ENCODE assay signal across 13 cellular contexts in the genomic region with DNA sequence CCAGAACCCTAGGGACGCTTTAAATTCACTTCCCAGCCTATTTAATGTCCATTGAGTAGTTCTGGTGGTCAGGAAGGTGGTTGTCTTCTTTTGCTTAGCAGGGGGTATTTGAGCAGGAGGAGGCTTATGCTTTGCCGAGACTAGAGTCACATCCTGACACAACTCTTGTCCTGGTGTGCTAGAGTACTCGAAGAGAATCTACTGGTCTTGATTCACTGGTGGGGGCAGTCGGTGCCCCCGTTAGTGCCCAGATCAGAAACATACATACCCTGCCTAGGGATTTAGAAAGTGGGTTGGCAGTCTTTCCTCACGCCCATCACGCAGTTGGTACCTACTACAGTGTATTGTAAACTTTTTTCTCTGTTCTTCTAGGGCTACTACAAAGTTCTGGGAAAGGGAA. TPM values are rescaled to one million over a fixed set of nuclear protein-coding genes. Genes with fewer than 3 reads are reported as not detected.
A peak's percentile ranks its signal among the peaks of the same experiment; 100 is the strongest.
DNase-seq lines count a peak whose midpoint lies in the region; ATAC-seq, FAIRE-seq and TF ChIP-seq lines count a peak whose summit lies in the region.
"Had no signal": no experiment of that assay in that cellular context is flagged by ENCODE, and none has a peak within 500 bp of the region (broad histone marks: within the 10 kb centered on the region; RNA-seq: fewer than 3 reads in every experiment).

No MANE protein-coding gene starts in this region.

- no peak overlapping the region for H2BK5ac ChIP-seq in H1 (ENCODE audit: low read depth, low read length)

- H3K27me3 ChIP-seq in PC-9 (ENCODE audit: insufficient read depth, low read depth) (no peaks in the 10 kb centered on the region), H1 (replicated peaks in 1 of 4; ENCODE audit: control insufficient read depth in 3 of 4, extremely low read depth in 1 of 4, insufficient read depth in 3 of 4, low read length in 3 of 4) (no peaks in the 10 kb centered on the region), smooth muscle cell (ENCODE audit: low read depth) (no peaks in the 10 kb centered on the region), left ventricle myocardium inferior (ENCODE audit: low read depth) (no peaks in the 10 kb centered on the region)

- TF ChIP-seq RAD21 in H1 (IDR thresholded peaks at IDR 0.05 in 1 of 2, conservative IDR thresholded peaks at IDR 0.05 in 1 of 2; ENCODE audit: low read depth in 2 of 2, low read length in 2 of 2), result no peak

- WGBS in H1 (ENCODE audit: extremely low coverage in 1 of 2, insufficient coverage in 1 of 2, insufficient read length in 1 of 2, insufficient replicate concordance in 2 of 2, low coverage in 1 of 2, low lambda C conversion rate in 2 of 2, missing lambda C conversion rate in 1 of 2), 2 experiments, result 94% methylated on average over 7 of the region's 7 CpGs; no CpG with 5 or more reads in 1 of the 2 experiments
- 84% methylated on average over 7 of the region's 7 CpGs for WGBS in smooth muscle cell (ENCODE audit: low lambda C conversion rate)

- no peak for FAIRE-seq in H1 (lab: Jason Lieb, UNC)
- FAIRE-seq: GM18507 had no signal

- peak; percentile 14 to 56; a peak in 2 of 3 replicates for TF ChIP-seq POLR2A in H1 (IDR thresholded peaks at IDR 0.05; ENCODE audit: control extremely low read depth in 1 of 2, low read depth in 2 of 2, low read length in 2 of 2)

- peak overlapping the region; percentile 89 for H3K27ac ChIP-seq in PC-9
- 0 out of 2 replicates have a peak overlapping the region, but pooled peaks have one; percentile 7 for H3K27ac ChIP-seq in H1 (ENCODE audit: low read depth, low read length)
- peak overlapping the region; percentile 88 for H3K27ac ChIP-seq in smooth muscle cell (ENCODE audit: low read depth)
- no peak overlapping the region for H3K27ac ChIP-seq in left ventricle myocardium inferior (replicated peaks)

- H3K79me2 ChIP-seq in PC-9 (ENCODE audit: low read depth) (peaks cover 56% of the 10 kb centered on the region), H1 (ENCODE audit: control insufficient read depth in 1 of 2, insufficient read depth in 2 of 2, low read length in 2 of 2) (peaks cover 8 to 40% of the 10 kb centered on the region in 2 experiments), smooth muscle cell (ENCODE audit: low read depth) (peaks cover 25% of the 10 kb centered on the region)

- H3K18ac ChIP-seq in H1 (ENCODE audit: extremely low read depth, low read length), result no peak overlapping the region

- H2BK12ac ChIP-seq in H1 (ENCODE audit: low read depth, low read length), result no peak overlapping the region

- BruUV-seq in PC-9 (replicated peaks; lab: Mats Ljungman, UMichigan), result no TSS peak

- POLR2A ChIA-PET in PC-9 (lab: Charles Lee; ENCODE audit: unreplicated experiment), result no interaction called here
- POLR2A ChIA-PET in H1 (lab: Charles Lee; ENCODE audit: partially characterized antibody), result interaction anchor here (0.7 to 10.7 kb wide), 17 partner anchors 9 to 479 kb away, joined by 3 to 248 read pairs (median 4); a partner anchor contains a TSS

- no peaks in the 10 kb centered on the region for H3K27me3 Mint-ChIP-seq in activated T-cell treated with anti-CD3 and anti-CD28 coated beads, Interleukin-2, amount 50 U/mL, for 72 hours (ENCODE audit: low read depth)

- H3K9ac ChIP-seq in H1 (replicated peaks in 1 of 4; ENCODE audit: extremely low read depth in 1 of 4, low read depth in 3 of 4, low read length in 3 of 4) (no peak overlapping the region), smooth muscle cell (ENCODE audit: low read depth) (no peak overlapping the region)

- TF ChIP-seq EP300 in H1 (IDR thresholded peaks at IDR 0.05; ENCODE audit: borderline replicate concordance in 1 of 2, low read depth in 2 of 2, low read length in 2 of 2), result no peak

- H2BK120ac ChIP-seq in H1 (replicated peaks; ENCODE audit: low read depth, low read length), result no peak overlapping the region

- no peak for DNase-seq in activated T-cell treated with anti-CD3 and anti-CD28 coated beads, Interleukin-2, amount 50 U/mL, for 72 hours
- no peak for DNase-seq in activated T-cell treated with anti-CD3 and anti-CD28 coated beads, Interleukin-2, amount 50 U/mL, for 48 hours
- DNase-seq in PC-9, result no peak
- DNase-seq in H1 (ENCODE audit: low read depth in 1 of 2, low spot score in 2 of 2), result no peak
- DNase-seq in smooth muscle cell (lab: John Stamatoyannopoulos, UW; ENCODE audit: unreplicated experiment), result no peak
- no peak for DNase-seq in left ventricle myocardium inferior
- DNase-seq: effector memory CD4-positive, alpha-beta T cell; GOT3; NCI-H2081 treated with DMSO at 0.1 percent for 48 hours; SIG-M5 had no signal

- H4K91ac ChIP-seq in H1 (replicated peaks; ENCODE audit: insufficient read length, low read length), result no peak overlapping the region

- H3K4ac ChIP-seq in H1 (replicated peaks; ENCODE audit: insufficient read length, low read depth, low read length), result no peak overlapping the region

- H3K36me3 ChIP-seq in PC-9 (ENCODE audit: low read depth), result peaks cover 41% of the 10 kb centered on the region
- H3K36me3 ChIP-seq in H1 (ENCODE audit: control insufficient read depth in 2 of 4, insufficient read depth in 4 of 4, low read length in 3 of 4), result peaks cover 17 to 46% (median 33%) of the 10 kb centered on the region in 4 experiments
- H3K36me3 ChIP-seq in smooth muscle cell (ENCODE audit: low read depth), result no peaks in the 10 kb centered on the region
- H3K36me3 ChIP-seq in left ventricle myocardium inferior, result peaks cover 38% of the 10 kb centered on the region

- no peak overlapping the region for H4K8ac ChIP-seq in H1 (ENCODE audit: extremely low read depth, insufficient read depth, low read length)

- H3K23me2 ChIP-seq in H1 (ENCODE audit: low read depth, low read length), result peaks cover 14% of the 10 kb centered on the region

- intact Hi-C loops in PC-9 (cut with micrococcal nuclease; ENCODE audit: unreplicated experiment), result no loop called here
- intact Hi-C loops in left ventricle myocardium inferior (cut with micrococcal nuclease), result loop anchor here (5.0 kb wide), 2 partner anchors 127 to 277 kb away; a partner anchor contains a TSS

- no peak overlapping the region for H2BK15ac ChIP-seq in H1 (ENCODE audit: low read length)

- peak overlapping the region; percentile 89 to 94 for H3K4me3 Mint-ChIP-seq in activated T-cell treated with anti-CD3 and anti-CD28 coated beads, Interleukin-2, amount 50 U/mL, for 72 hours

- H3K9me3 ChIP-seq in PC-9 (ENCODE audit: insufficient read depth, low read depth) (no peaks in the 10 kb centered on the region), H1 (ENCODE audit: insufficient read depth in 2 of 2, low read depth in 1 of 2, low read length in 1 of 2) (no peaks in the 10 kb centered on the region), smooth muscle cell (replicated peaks; ENCODE audit: low read depth) (no peaks in the 10 kb centered on the region), left ventricle myocardium inferior (replicated peaks) (no peaks in the 10 kb centered on the region)

- H3F3A ChIP-seq in PC-9 (ENCODE audit: insufficient read depth, low read depth) (peaks cover 50% of the 10 kb centered on the region), smooth muscle cell (ENCODE audit: low read depth) (peaks cover 54% of the 10 kb centered on the region)

- H2AK5ac ChIP-seq in H1 (ENCODE audit: low read depth, low read length), result no peak overlapping the region

- H3K27ac Mint-ChIP-seq in activated T-cell treated with anti-CD3 and anti-CD28 coated beads, Interleukin-2, amount 50 U/mL, for 72 hours, result peak overlapping the region; percentile 96

- peaks cover 45% of the 10 kb centered on the region for H3K4me1 ChIP-seq in PC-9 (replicated peaks; ENCODE audit: insufficient read depth)
- H3K4me1 ChIP-seq in H1 (replicated peaks in 1 of 4; ENCODE audit: control insufficient read depth in 3 of 4, insufficient read depth in 4 of 4, low read length in 3 of 4), result peaks cover 0 to 15% (median 8%) of the 10 kb centered on the region in 4 experiments; a peak in 4 of 7 replicates
- peaks cover 41% of the 10 kb centered on the region for H3K4me1 ChIP-seq in smooth muscle cell (ENCODE audit: low read depth)
- peaks cover 60% of the 10 kb centered on the region for H3K4me1 ChIP-seq in left ventricle myocardium inferior

- H3K9me3 Mint-ChIP-seq in activated T-cell treated with anti-CD3 and anti-CD28 coated beads, Interleukin-2, amount 50 U/mL, for 72 hours, result peaks cover 0 to 4% of the 10 kb centered on the region in 2 donors

- H3K36me3 Mint-ChIP-seq in activated T-cell treated with anti-CD3 and anti-CD28 coated beads, Interleukin-2, amount 50 U/mL, for 72 hours (ENCODE audit: insufficient read depth in 2 of 2), result peaks cover 23 to 47% of the 10 kb centered on the region in 2 donors

- H3K56ac ChIP-seq in H1 (replicated peaks; ENCODE audit: insufficient read length, low read depth, low read length), result no peak overlapping the region

- H4K20me1 ChIP-seq in PC-9 (ENCODE audit: insufficient read depth) (peaks cover 15% of the 10 kb centered on the region), H1 (replicated peaks in 1 of 2; ENCODE audit: control insufficient read depth in 1 of 2, insufficient read depth in 2 of 2, low read length in 2 of 2) (peaks cover 0 to 14% of the 10 kb centered on the region in 2 experiments), smooth muscle cell (ENCODE audit: low read depth) (peaks cover 37% of the 10 kb centered on the region)

- no peak overlapping the region for H3K14ac ChIP-seq in H1 (ENCODE audit: insufficient read length)

- peaks cover 88% of the 10 kb centered on the region for H3K4me1 Mint-ChIP-seq in activated T-cell treated with anti-CD3 and anti-CD28 coated beads, Interleukin-2, amount 50 U/mL, for 72 hours (ENCODE audit: low read depth)

- 0 out of 2 replicates have a peak, but pooled peaks cover 4% of the 10 kb centered on the region for H3K79me1 ChIP-seq in H1 (ENCODE audit: low read depth, low read length)

- no peak overlapping the region for H2BK20ac ChIP-seq in H1 (ENCODE audit: low read length)

- peak overlapping the region; percentile 99; the same call in 1 of the 2 replicates for H3K4me3 ChIP-seq in PC-9
- H3K4me3 ChIP-seq in H1 (ENCODE audit: extremely low read depth in 1 of 4, insufficient read depth in 2 of 4, low read depth in 3 of 4, low read length in 4 of 4), result peak overlapping the region in 1 of 4 experiments; percentile 97; a peak in 2 of 8 replicates
- H3K4me3 ChIP-seq in smooth muscle cell, result no peak overlapping the region
- H3K4me3 ChIP-seq in left ventricle myocardium inferior, result no peak overlapping the region

- TF ChIP-seq CTCF in PC-9 (conservative IDR thresholded peaks at IDR 0.05) (no peak), H1 (IDR thresholded peaks at IDR 0.05; ENCODE audit: control extremely low read depth in 1 of 3, insufficient read depth in 1 of 3, low read depth in 1 of 3, low read length in 3 of 3) (no peak), smooth muscle cell (IDR thresholded peaks at IDR 0.05; ENCODE audit: borderline replicate concordance, insufficient read depth, poor library complexity, severe bottlenecking) (no peak), left ventricle myocardium inferior (IDR thresholded peaks at IDR 0.05; ENCODE audit: borderline replicate concordance) (no peak)

- H2AFZ ChIP-seq in PC-9 (no peak overlapping the region), H1 (ENCODE audit: low read length) (no peak overlapping the region), smooth muscle cell (ENCODE audit: low read depth) (no peak overlapping the region)

- ATAC-seq in activated T-cell treated with anti-CD3 and anti-CD28 coated beads, Interleukin-2, amount 50 U/mL, for 72 hours (replicated peaks in 1 of 2), result no peak
- ATAC-seq in HG02798 (IDR thresholded peaks at IDR 0.05; ENCODE audit: poor library complexity, unreplicated experiment) (no peak), GM18861 (IDR thresholded peaks at IDR 0.05; ENCODE audit: unreplicated experiment) (no peak)

- CTCF ChIA-PET in PC-9 (lab: Charles Lee), result no interaction called here
- CTCF ChIA-PET in H1 (lab: Charles Lee; ENCODE audit: partially characterized antibody), result no interaction called here

- no peaks in the 10 kb centered on the region for H3K9me2 ChIP-seq in PC-9 (ENCODE audit: insufficient read depth)

- peak overlapping the region; percentile 98 for H3K4me2 ChIP-seq in PC-9
- H3K4me2 ChIP-seq in H1 (ENCODE audit: insufficient read depth in 1 of 2, low read depth in 2 of 2, low read length in 2 of 2), result peak overlapping the region in 1 of 2 experiments; percentile 99; a peak in 2 of 4 replicates
- peak overlapping the region; percentile 96 for H3K4me2 ChIP-seq in smooth muscle cell

- no peak overlapping the region for H3K23ac ChIP-seq in H1 (ENCODE audit: insufficient read length)

- no peak overlapping the region for H4K5ac ChIP-seq in H1 (ENCODE audit: insufficient read length, low read depth, low read length)

RNA-seq across cellular contexts. Expression of a gene that starts 2.7 kb away (rescaled TPM):
- total RNA-seq in activated T-cell treated with anti-CD3 and anti-CD28 coated beads, Interleukin-2, amount 50 U/mL, for 72 hours, result 1,000 to 10,000 TPM; 1,081 to 1,146 TPM
- total RNA-seq in PC-9 (2021), result 548 and 560 TPM in 2 replicates
- 1,756 and 1,761 TPM in 2 replicates for total RNA-seq in H1 (2021; fragmentation: NEBNext Ultra II Directional; extraction: Animal tissue kit (Norgen Biotek cat#: 25700))
- 1,777 and 1,837 TPM in 2 replicates for polyA plus RNA-seq in H1 (2011; rRNA removed)
- 2,449 TPM for polyA plus RNA-seq in H1 (2011; cell fraction: cytosol; rRNA removed)
- 879 TPM for polyA plus RNA-seq in H1 (2011; cell fraction: nucleus; rRNA removed)
- polyA plus RNA-seq in H1 (2012, experiment 1 of 2), result 2,701 to 2,826 TPM (median 2,726 TPM) in 4 replicates
- polyA plus RNA-seq in H1 (2012, experiment 2 of 2), result 37,839 TPM
- 2,237 TPM for polyA plus RNA-seq in H1 (2013, experiment 1 of 2)
- polyA plus RNA-seq in H1 (2013, experiment 2 of 2), result 2,283 TPM
- polyA minus RNA-seq in H1 (2011; rRNA and poly(A)+ RNA removed), result 410 and 445 TPM in 2 replicates
- 498 TPM for polyA minus RNA-seq in H1 (2011; cell fraction: cytosol; rRNA and poly(A)+ RNA removed)
- polyA minus RNA-seq in H1 (2011; cell fraction: nucleus; rRNA and poly(A)+ RNA removed), result 541 TPM
- 731 and 1,140 TPM in 2 replicates for total RNA-seq in smooth muscle cell
- polyA plus RNA-seq in smooth muscle cell, result 817 and 878 TPM in 2 replicates
- total RNA-seq in left ventricle myocardium inferior, result 597 TPM

RNA-seq across cellular contexts. Expression of a gene that starts 2.8 kb away (rescaled TPM):
- total RNA-seq in activated T-cell treated with anti-CD3 and anti-CD28 coated beads, Interleukin-2, amount 50 U/mL, for 72 hours, result 10 to 100 TPM; 26.4 to 30.2 TPM
- 16.1 and 17.0 TPM in 2 replicates for total RNA-seq in PC-9 (2021)
- 3.0 and 3.1 TPM in 2 replicates for total RNA-seq in H1 (2021; fragmentation: NEBNext Ultra II Directional; extraction: Animal tissue kit (Norgen Biotek cat#: 25700))
- 3.5 and 4.4 TPM in 2 replicates for polyA plus RNA-seq in H1 (2011; rRNA removed)
- polyA plus RNA-seq in H1 (2011; cell fraction: cytosol; rRNA removed), result 4.7 TPM
- 17.7 TPM for polyA plus RNA-seq in H1 (2011; cell fraction: nucleus; rRNA removed)
- polyA plus RNA-seq in H1 (2012, experiment 1 of 2), result 3.2 to 4.1 TPM (median 3.7 TPM) in 4 replicates
- 0.46 TPM for polyA plus RNA-seq in H1 (2012, experiment 2 of 2)
- 2.2 TPM for polyA plus RNA-seq in H1 (2013, experiment 1 of 2)
- polyA plus RNA-seq in H1 (2013, experiment 2 of 2), result 1.5 TPM
- polyA minus RNA-seq in H1 (2011; rRNA and poly(A)+ RNA removed), result 7.1 and 16.9 TPM in 2 replicates
- 2.7 TPM for polyA minus RNA-seq in H1 (2011; cell fraction: cytosol; rRNA and poly(A)+ RNA removed)
- polyA minus RNA-seq in H1 (2011; cell fraction: nucleus; rRNA and poly(A)+ RNA removed), result 13.4 TPM
- total RNA-seq in smooth muscle cell, result 5.8 and 7.1 TPM in 2 replicates
- 0.24 and 0.93 TPM in 2 replicates for polyA plus RNA-seq in smooth muscle cell
- total RNA-seq in left ventricle myocardium inferior, result 4.1 TPM
